8 cellular contexts compared by ENCODE assay signal in the genomic region with DNA sequence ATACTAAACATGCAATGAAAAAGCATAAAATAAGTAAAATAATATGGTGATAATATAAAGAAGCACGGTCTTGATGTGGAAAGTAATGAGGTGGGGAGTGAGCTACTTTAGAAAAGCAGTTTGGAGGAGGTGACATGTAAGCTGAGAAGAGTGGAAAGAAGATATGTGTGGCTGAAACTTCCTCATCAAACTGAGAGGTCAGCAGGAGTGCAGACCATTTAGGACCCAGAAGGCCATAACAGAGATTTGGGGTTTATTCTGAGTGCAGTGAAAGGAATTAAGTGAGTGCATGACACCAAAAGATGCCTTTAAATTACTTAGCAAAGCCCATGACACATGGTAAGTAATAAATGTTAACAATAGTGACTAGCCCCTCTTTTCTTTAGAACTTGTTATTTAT. TPM values are rescaled to one million over a fixed set of nuclear protein-coding genes. Genes with fewer than 3 reads are reported as not detected.
A peak's percentile ranks its signal among the peaks of the same experiment; 100 is the strongest.
DNase-seq lines count a peak whose midpoint lies in the region; ATAC-seq and TF ChIP-seq lines count a peak whose summit lies in the region.

No MANE protein-coding gene starts in this region.

- peak overlapping the region; percentile 94 for H3K4me3 Mint-ChIP-seq in Caco-2 (ENCODE audit: unreplicated experiment)

- no peak for TF ChIP-seq EP300 in stomach (IDR thresholded peaks at IDR 0.05)

- H4K20me1 ChIP-seq in Karpas-422 (ENCODE audit: insufficient read depth, low read depth, low read length), result no peaks in the 10 kb centered on the region; the same call in 1 of the 2 replicates

- peak overlapping the region; percentile 72 for H3K4me3 ChIP-seq in Caco-2 (ENCODE audit: low read depth, low read length)
- peak overlapping the region; percentile 85 for H3K4me3 ChIP-seq in Karpas-422 (ENCODE audit: low read length)
- H3K4me3 ChIP-seq in endocrine pancreas (ENCODE audit: control insufficient read depth, insufficient read depth, low read length), result peak overlapping the region; percentile 92
- H3K4me3 ChIP-seq in stomach, result peak overlapping the region; percentile 83 to 94 (median 85)
- no peak overlapping the region for H3K4me3 ChIP-seq in aorta (ENCODE audit: low read length in 2 of 2)

- intact Hi-C loops in Caco-2 (cut with micrococcal nuclease; ENCODE audit: unreplicated experiment), result loop anchor here (5.0 kb wide), 1 partner anchor 150 kb away; no protein-coding TSS in a partner anchor
- intact Hi-C loops in stomach (cut with DNase I; ENCODE audit: low total_unique reads), result no loop called here
- intact Hi-C loops in aorta (cut with DNase I), result no loop called here

- no peaks in the 10 kb centered on the region for H3K4me1 Mint-ChIP-seq in Caco-2 (ENCODE audit: low read depth, unreplicated experiment)

- BruUV-seq in Caco-2 (replicated peaks; lab: Mats Ljungman, UMichigan), result no TSS peak

- POLR2A ChIA-PET in Caco-2 (lab: Charles Lee), result interaction anchor here (1.5 kb wide), 1 partner anchor 16 kb away, joined by 6 read pairs; no protein-coding TSS in a partner anchor

- H3K4me1 ChIP-seq in Caco-2, result no peaks in the 10 kb centered on the region
- H3K4me1 ChIP-seq in Karpas-422 (ENCODE audit: low read length), result peaks cover 35% of the 10 kb centered on the region
- peaks cover 8% of the 10 kb centered on the region for H3K4me1 ChIP-seq in endocrine pancreas (ENCODE audit: control insufficient read depth, insufficient read depth, low read length)
- peaks cover 11 to 31% (median 22%) of the 10 kb centered on the region in 4 donors for H3K4me1 ChIP-seq in stomach
- H3K4me1 ChIP-seq in aorta (ENCODE audit: control insufficient read depth in 1 of 2, insufficient read depth in 2 of 2, low read length in 2 of 2), result no peaks in the 10 kb centered on the region

- H3K36me3 Mint-ChIP-seq in Caco-2 (ENCODE audit: insufficient read depth, unreplicated experiment), result no peaks in the 10 kb centered on the region

- H3K27ac ChIP-seq in Karpas-422 (ENCODE audit: low read length), result no peak overlapping the region
- H3K27ac ChIP-seq in stomach, result peak overlapping the region in 3 of 5 donors; percentile 84 to 90 (median 90)
- H3K27ac ChIP-seq in aorta (ENCODE audit: low read depth in 1 of 2, low read length in 2 of 2), result no peak overlapping the region

- TF ChIP-seq POLR2A in stomach (IDR thresholded peaks at IDR 0.05), result no peak

- no peak for TF ChIP-seq CTCF in Caco-2 (IDR thresholded peaks at IDR 0.05; ENCODE audit: insufficient read depth in 1 of 2, low read depth in 1 of 2, low read length in 1 of 2, severe bottlenecking in 1 of 2, unreplicated experiment in 1 of 2)
- TF ChIP-seq CTCF in stomach (IDR thresholded peaks at IDR 0.05), result no peak

- H3K27me3 Mint-ChIP-seq in Caco-2 (ENCODE audit: insufficient read depth, unreplicated experiment), result no peaks in the 10 kb centered on the region

- peak; percentile 41 for ATAC-seq in GM21423 (IDR thresholded peaks at IDR 0.05; ENCODE audit: unreplicated experiment)
- ATAC-seq in aorta (ENCODE audit: low FRiP score), result no peak

- H3K27me3 ChIP-seq in Caco-2 (replicated peaks; ENCODE audit: control insufficient read depth, insufficient read depth, low read length) (no peaks in the 10 kb centered on the region), Karpas-422 (ENCODE audit: low read length) (no peaks in the 10 kb centered on the region), endocrine pancreas (ENCODE audit: control insufficient read depth, insufficient read depth, low read length) (no peaks in the 10 kb centered on the region), stomach (no peaks in the 10 kb centered on the region), aorta (ENCODE audit: control insufficient read depth in 1 of 2, insufficient read depth in 2 of 2, low read length in 1 of 2) (no peaks in the 10 kb centered on the region)

- CTCF ChIA-PET in Caco-2 (lab: Charles Lee), result interaction anchor here (0.8 to 1.6 kb wide), 3 partner anchors 16 to 152 kb away, joined by 5 to 18 read pairs (median 7); no protein-coding TSS in a partner anchor

- H3K9me3 ChIP-seq in Caco-2 (no peaks in the 10 kb centered on the region), Karpas-422 (ENCODE audit: low read length) (peaks cover 5% of the 10 kb centered on the region), endocrine pancreas (ENCODE audit: control insufficient read depth, low read length) (no peaks in the 10 kb centered on the region), stomach (no peaks in the 10 kb centered on the region), aorta (ENCODE audit: control insufficient read depth, low read length) (no peaks in the 10 kb centered on the region)

- peak overlapping the region; percentile 64; the same call in 1 of the 2 replicates for H2AFZ ChIP-seq in Karpas-422 (ENCODE audit: low read length)

- H3K36me3 ChIP-seq in Caco-2 (ENCODE audit: control insufficient read depth, insufficient read depth, low read length) (no peaks in the 10 kb centered on the region), Karpas-422 (ENCODE audit: insufficient read depth, low read length) (peaks cover 3% of the 10 kb centered on the region; the same call in 1 of the 2 replicates), endocrine pancreas (ENCODE audit: control insufficient read depth, insufficient read depth, low read length) (no peaks in the 10 kb centered on the region), stomach (no peaks in the 10 kb centered on the region), aorta (ENCODE audit: control insufficient read depth in 1 of 2, insufficient read depth in 2 of 2, low read length in 1 of 2) (no peaks in the 10 kb centered on the region)

- H3K4me2 ChIP-seq in Karpas-422 (ENCODE audit: low read depth, low read length, poor library complexity, severe bottlenecking), result peak overlapping the region; percentile 87

- H3K9me3 Mint-ChIP-seq in Caco-2 (ENCODE audit: unreplicated experiment), result peaks cover 10% of the 10 kb centered on the region

- WGBS in stomach, 5 donors, result 54 to 59% (median 58%) methylated on average over 1 of the region's 1 CpG
- 86 to 96% methylated on average over 1 of the region's 1 CpG for WGBS in aorta, 2 donors

- H3K9ac ChIP-seq in Karpas-422 (ENCODE audit: low read length), result peak overlapping the region; percentile 86
- H3K9ac ChIP-seq in endocrine pancreas (ENCODE audit: control insufficient read depth, insufficient read depth, low read length), result no peak overlapping the region

- H3K79me2 ChIP-seq in Karpas-422 (ENCODE audit: low read length), result peaks cover 88% of the 10 kb centered on the region

- DNase-seq in Caco-2, result no peak
- DNase-seq in Karpas-422, result peak; percentile 45
- no peak for DNase-seq in stomach
- no peak for DNase-seq in AG08395 (ENCODE audit: low spot score)
- no peak for DNase-seq in aorta
- no peak for DNase-seq in activated CD8-positive, alpha-beta memory T cell treated with anti-CD3 and anti-CD28 coated beads, Interleukin-2, amount 50 U/mL, for 48 hours

- H3K27ac Mint-ChIP-seq in Caco-2 (ENCODE audit: unreplicated experiment), result no peak overlapping the region

- H3K9me2 ChIP-seq in Karpas-422 (replicated peaks; ENCODE audit: insufficient read depth, low read length), result no peaks in the 10 kb centered on the region

RNA-seq across cellular contexts. Expression of a gene that starts 24.4 kb away (rescaled TPM):
- total RNA-seq in Caco-2 (2022) (11.9 and 13.6 TPM in 2 replicates), stomach (1 to 10 TPM in 2 of 5 donors, not detected in 3; 1.0 to 5.3 TPM), aorta (1 to 10 TPM; 1.6 to 4.5 TPM)
- 6.1 and 26.5 TPM in 2 replicates for total RNA-seq in Karpas-422 (2014; rRNA removed; shearing (Covaris generic); ENCODE audit: low replicate concordance)
- polyA plus RNA-seq in stomach (1 to 10 TPM; 1.0 to 3.4 (median 2.6) TPM), aorta (1 to 10 TPM in 1 of 2 donors, under 1 TPM in 1; 0.56 to 1.4 TPM)

Comparison
In these comparisons a context has a peak if more than half of its experiments do, and no peak if none do; other contexts are left out.
1. H3K4me3 ChIP-seq: peak in Caco-2 (single experiment), Karpas-422 (single experiment), endocrine pancreas (single experiment) and stomach (4 of 4); none in aorta (0 of 2).
2. H3K27ac ChIP-seq: peak in stomach (3 of 5); none in Karpas-422 (single experiment) and aorta (0 of 2).